1 cellular context compared by ENCODE assay signal in the genomic region with DNA sequence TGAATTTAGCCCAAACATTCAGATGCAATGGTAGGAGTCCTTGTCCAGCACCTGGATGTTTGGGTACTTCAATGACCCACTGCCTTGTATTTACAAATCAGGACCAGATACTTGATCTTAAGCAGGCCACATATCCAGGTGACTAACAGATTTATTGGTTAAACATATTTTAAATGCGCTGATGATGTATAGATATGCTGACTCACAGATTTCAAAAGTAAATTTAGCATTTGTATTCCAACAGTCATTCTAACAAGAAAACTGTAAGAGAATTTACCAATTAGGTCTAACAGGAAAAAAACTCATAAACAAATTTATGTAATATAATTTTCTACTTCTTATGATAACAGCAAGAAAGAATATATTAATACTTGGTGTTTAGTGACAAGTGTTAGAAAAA.
TF ChIP-seq lines count a peak whose summit lies in the region.

No MANE protein-coding gene starts in this region.

TF ChIP-seq in IMR-90, 13 proteins besides CTCF, POLR2A, EP300 and RAD21:
- peak; percentile 79 for TF ChIP-seq MAFK (IDR thresholded peaks at IDR 0.05; ENCODE audit: low read depth, low read length)
- no peak for TF ChIP-seq RCOR1 (IDR thresholded peaks at IDR 0.05; ENCODE audit: insufficient replicate concordance, low read length)
TF ChIP-seq in IMR-90: peak in this region for 1.
